In genomic region chr3:107596639-107597038, GRCh38 we compare ENCODE assay signal across 12 cellular contexts.
"Had no signal": no experiment of that assay in that cellular context is flagged by ENCODE, and none has a peak within 500 bp of the region (broad histone marks: within the 10 kb centered on the region; RNA-seq: fewer than 3 reads in every experiment).

No MANE protein-coding gene starts in this region.

- DNase-seq: activated CD4-positive, CD25-positive, alpha-beta regulatory T cell; activated gamma-delta T cell; activated T-cell treated with anti-CD3 and anti-CD28 coated beads, Interleukin-2, amount 50 U/mL, for 1 hour; colonic mucosa; heart right ventricle; left ventricle myocardium inferior; stimulated activated CD4-positive, alpha-beta T cell treated with anti-CD3 and anti-CD28 coated beads, Interleukin-15, amount 100 ng/mL, for 24 hours; stimulated activated CD4-positive, alpha-beta T cell treated with anti-CD3 and anti-CD28 coated beads, Interleukin-4, amount 100 ng/mL, for 24 hours; stomach; thyroid gland had no signal

- H3K27ac Mint-ChIP-seq: memory B cell had no signal

- H3K4me3 ChIP-seq: colonic mucosa, heart right ventricle, left ventricle myocardium inferior, stomach, thyroid gland had no signal

- H3K36me3 ChIP-seq: colonic mucosa, heart right ventricle, left ventricle myocardium inferior, stomach, thyroid gland had no signal

- FAIRE-seq: urothelium cell line had no signal

- H3K9me3 ChIP-seq: colonic mucosa, left ventricle myocardium inferior, stomach, thyroid gland had no signal

- H3K27me3 Mint-ChIP-seq: memory B cell had no signal

- H3K27ac ChIP-seq: colonic mucosa, heart right ventricle, left ventricle myocardium inferior, stomach, thyroid gland had no signal

- H3K27me3 ChIP-seq: colonic mucosa, heart right ventricle, stomach, thyroid gland had no signal

- ATAC-seq: heart right ventricle had no signal

- H3K9me3 Mint-ChIP-seq: memory B cell had no signal

- H3K4me1 ChIP-seq: colonic mucosa had no signal

- H3K4me3 Mint-ChIP-seq: memory B cell had no signal
